Comparison of ENCODE assay signal across 1 cellular context in the genomic region with DNA sequence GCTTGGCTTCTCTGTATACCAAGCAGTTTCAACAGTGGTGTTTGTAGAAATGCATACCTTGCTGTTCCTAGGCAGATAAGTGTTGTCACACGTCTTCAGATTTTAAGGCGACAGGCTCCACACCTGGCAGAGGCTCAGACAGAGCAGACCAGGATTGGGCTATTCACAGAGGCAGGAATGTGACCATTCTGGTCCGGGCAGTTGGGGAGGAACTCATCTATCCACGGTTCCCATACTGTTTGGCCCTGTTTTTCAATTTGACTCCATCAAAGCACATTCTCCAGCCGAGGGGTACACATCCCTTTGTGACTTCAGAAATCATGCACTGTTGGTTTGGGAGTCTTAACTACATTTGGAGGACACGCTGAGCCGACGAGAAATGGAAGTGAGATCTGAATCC.
TF ChIP-seq lines count a peak whose summit lies in the region.

No MANE protein-coding gene starts in this region.

TF ChIP-seq in H1, 55 proteins besides CTCF, POLR2A, EP300 and RAD21:
- TF ChIP-seq GABPA (IDR thresholded peaks at IDR 0.05; ENCODE audit: borderline replicate concordance, insufficient read depth, low read length) (no peak), CBX8 (IDR thresholded peaks at IDR 0.05; ENCODE audit: borderline replicate concordance, low read depth, low read length) (no peak), TAF1 (IDR thresholded peaks at IDR 0.05; ENCODE audit: low read depth, low read length) (peak; percentile 78), TEAD4 (IDR thresholded peaks at IDR 0.05; ENCODE audit: low read depth, low read length) (peak; percentile 99), RXRA (IDR thresholded peaks at IDR 0.05; ENCODE audit: insufficient read depth, low read depth, low read length) (no peak), RBBP5 (IDR thresholded peaks at IDR 0.05; ENCODE audit: borderline replicate concordance, low read depth, low read length) (peak; percentile 99), TBP (IDR thresholded peaks at IDR 0.05; ENCODE audit: low read depth, low read length) (peak; percentile 69; the same call in 1 of the 2 replicates), EGR1 (IDR thresholded peaks at IDR 0.05; ENCODE audit: borderline replicate concordance, low read depth, low read length) (peak; percentile 36; the same call in 1 of the 2 replicates), ASH2L (IDR thresholded peaks at IDR 0.05; ENCODE audit: low read length) (peak; percentile 97), TCF12 (IDR thresholded peaks at IDR 0.05; ENCODE audit: low read depth, low read length) (peak; percentile 99), SAP30 (IDR thresholded peaks at IDR 0.05; ENCODE audit: insufficient read depth, insufficient replicate concordance, low read length) (no peak), CREB1 (IDR thresholded peaks at IDR 0.05) (no peak), BACH1 (IDR thresholded peaks at IDR 0.05; ENCODE audit: low read length) (no peak), POLR2AphosphoS5 (IDR thresholded peaks at IDR 0.05; ENCODE audit: low read depth, low read length) (peak; percentile 83), TAF7 (optimal IDR thresholded peaks at IDR 0.05; ENCODE audit: borderline replicate concordance, low read depth, low read length) (peak; percentile 64), SP1 (IDR thresholded peaks at IDR 0.05; ENCODE audit: low read depth, low read length) (peak; percentile 98), RFX5 (IDR thresholded peaks at IDR 0.05; ENCODE audit: borderline replicate concordance, low read depth, low read length) (peak; percentile 32; the same call in 1 of the 2 replicates), CHD2 (IDR thresholded peaks at IDR 0.05; ENCODE audit: low read length) (peak; percentile 81), MAFK (IDR thresholded peaks at IDR 0.05; ENCODE audit: low read depth, low read length) (peak; percentile 15; the same call in 1 of the 2 replicates), POU5F1 (IDR thresholded peaks at IDR 0.05; ENCODE audit: low read depth, low read length) (no peak), GTF2F1 (IDR thresholded peaks at IDR 0.05; ENCODE audit: borderline replicate concordance, low read depth, low read length) (no peak), HDAC2 (IDR thresholded peaks at IDR 0.05; ENCODE audit: borderline replicate concordance in 1 of 2, low read depth in 2 of 2, low read length in 2 of 2) (peak; percentile 41 to 85; a peak in 2 of 4 replicates), CEBPB (IDR thresholded peaks at IDR 0.05; ENCODE audit: low read depth, low read length) (no peak), KDM4A (IDR thresholded peaks at IDR 0.05; ENCODE audit: low read depth, low read length, severe bottlenecking) (no peak), KDM5A (IDR thresholded peaks at IDR 0.05; ENCODE audit: low read length) (no peak), NANOG (IDR thresholded peaks at IDR 0.05; ENCODE audit: insufficient read depth, low read depth, low read length, poor library complexity, severe bottlenecking) (peak; percentile 59), CBX5 (IDR thresholded peaks at IDR 0.05; ENCODE audit: low read depth, low read length) (no peak), YY1 (IDR thresholded peaks at IDR 0.05; ENCODE audit: low read depth, low read length) (peak; percentile 81), BCL11A (IDR thresholded peaks at IDR 0.05; ENCODE audit: low read depth in 2 of 2, low read length in 2 of 2) (peak; percentile 92 to 95)
- TF ChIP-seq, protein P1, sequence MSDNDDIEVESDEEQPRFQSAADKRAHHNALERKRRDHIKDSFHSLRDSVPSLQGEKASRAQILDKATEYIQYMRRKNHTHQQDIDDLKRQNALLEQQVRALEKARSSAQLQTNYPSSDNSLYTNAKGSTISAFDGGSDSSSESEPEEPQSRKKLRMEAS (IDR thresholded peaks at IDR 0.05) = no peak
- TF ChIP-seq, protein P2, sequence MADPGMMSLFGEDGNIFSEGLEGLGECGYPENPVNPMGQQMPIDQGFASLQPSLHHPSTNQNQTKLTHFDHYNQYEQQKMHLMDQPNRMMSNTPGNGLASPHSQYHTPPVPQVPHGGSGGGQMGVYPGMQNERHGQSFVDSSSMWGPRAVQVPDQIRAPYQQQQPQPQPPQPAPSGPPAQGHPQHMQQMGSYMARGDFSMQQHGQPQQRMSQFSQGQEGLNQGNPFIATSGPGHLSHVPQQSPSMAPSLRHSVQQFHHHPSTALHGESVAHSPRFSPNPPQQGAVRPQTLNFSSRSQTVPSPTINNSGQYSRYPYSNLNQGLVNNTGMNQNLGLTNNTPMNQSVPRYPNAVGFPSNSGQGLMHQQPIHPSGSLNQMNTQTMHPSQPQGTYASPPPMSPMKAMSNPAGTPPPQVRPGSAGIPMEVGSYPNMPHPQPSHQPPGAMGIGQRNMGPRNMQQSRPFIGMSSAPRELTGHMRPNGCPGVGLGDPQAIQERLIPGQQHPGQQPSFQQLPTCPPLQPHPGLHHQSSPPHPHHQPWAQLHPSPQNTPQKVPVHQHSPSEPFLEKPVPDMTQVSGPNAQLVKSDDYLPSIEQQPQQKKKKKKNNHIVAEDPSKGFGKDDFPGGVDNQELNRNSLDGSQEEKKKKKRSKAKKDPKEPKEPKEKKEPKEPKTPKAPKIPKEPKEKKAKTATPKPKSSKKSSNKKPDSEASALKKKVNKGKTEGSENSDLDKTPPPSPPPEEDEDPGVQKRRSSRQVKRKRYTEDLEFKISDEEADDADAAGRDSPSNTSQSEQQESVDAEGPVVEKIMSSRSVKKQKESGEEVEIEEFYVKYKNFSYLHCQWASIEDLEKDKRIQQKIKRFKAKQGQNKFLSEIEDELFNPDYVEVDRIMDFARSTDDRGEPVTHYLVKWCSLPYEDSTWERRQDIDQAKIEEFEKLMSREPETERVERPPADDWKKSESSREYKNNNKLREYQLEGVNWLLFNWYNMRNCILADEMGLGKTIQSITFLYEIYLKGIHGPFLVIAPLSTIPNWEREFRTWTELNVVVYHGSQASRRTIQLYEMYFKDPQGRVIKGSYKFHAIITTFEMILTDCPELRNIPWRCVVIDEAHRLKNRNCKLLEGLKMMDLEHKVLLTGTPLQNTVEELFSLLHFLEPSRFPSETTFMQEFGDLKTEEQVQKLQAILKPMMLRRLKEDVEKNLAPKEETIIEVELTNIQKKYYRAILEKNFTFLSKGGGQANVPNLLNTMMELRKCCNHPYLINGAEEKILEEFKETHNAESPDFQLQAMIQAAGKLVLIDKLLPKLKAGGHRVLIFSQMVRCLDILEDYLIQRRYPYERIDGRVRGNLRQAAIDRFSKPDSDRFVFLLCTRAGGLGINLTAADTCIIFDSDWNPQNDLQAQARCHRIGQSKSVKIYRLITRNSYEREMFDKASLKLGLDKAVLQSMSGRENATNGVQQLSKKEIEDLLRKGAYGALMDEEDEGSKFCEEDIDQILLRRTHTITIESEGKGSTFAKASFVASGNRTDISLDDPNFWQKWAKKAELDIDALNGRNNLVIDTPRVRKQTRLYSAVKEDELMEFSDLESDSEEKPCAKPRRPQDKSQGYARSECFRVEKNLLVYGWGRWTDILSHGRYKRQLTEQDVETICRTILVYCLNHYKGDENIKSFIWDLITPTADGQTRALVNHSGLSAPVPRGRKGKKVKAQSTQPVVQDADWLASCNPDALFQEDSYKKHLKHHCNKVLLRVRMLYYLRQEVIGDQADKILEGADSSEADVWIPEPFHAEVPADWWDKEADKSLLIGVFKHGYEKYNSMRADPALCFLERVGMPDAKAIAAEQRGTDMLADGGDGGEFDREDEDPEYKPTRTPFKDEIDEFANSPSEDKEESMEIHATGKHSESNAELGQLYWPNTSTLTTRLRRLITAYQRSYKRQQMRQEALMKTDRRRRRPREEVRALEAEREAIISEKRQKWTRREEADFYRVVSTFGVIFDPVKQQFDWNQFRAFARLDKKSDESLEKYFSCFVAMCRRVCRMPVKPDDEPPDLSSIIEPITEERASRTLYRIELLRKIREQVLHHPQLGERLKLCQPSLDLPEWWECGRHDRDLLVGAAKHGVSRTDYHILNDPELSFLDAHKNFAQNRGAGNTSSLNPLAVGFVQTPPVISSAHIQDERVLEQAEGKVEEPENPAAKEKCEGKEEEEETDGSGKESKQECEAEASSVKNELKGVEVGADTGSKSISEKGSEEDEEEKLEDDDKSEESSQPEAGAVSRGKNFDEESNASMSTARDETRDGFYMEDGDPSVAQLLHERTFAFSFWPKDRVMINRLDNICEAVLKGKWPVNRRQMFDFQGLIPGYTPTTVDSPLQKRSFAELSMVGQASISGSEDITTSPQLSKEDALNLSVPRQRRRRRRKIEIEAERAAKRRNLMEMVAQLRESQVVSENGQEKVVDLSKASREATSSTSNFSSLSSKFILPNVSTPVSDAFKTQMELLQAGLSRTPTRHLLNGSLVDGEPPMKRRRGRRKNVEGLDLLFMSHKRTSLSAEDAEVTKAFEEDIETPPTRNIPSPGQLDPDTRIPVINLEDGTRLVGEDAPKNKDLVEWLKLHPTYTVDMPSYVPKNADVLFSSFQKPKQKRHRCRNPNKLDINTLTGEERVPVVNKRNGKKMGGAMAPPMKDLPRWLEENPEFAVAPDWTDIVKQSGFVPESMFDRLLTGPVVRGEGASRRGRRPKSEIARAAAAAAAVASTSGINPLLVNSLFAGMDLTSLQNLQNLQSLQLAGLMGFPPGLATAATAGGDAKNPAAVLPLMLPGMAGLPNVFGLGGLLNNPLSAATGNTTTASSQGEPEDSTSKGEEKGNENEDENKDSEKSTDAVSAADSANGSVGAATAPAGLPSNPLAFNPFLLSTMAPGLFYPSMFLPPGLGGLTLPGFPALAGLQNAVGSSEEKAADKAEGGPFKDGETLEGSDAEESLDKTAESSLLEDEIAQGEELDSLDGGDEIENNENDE (IDR thresholded peaks at IDR 0.05; ENCODE audit: insufficient replicate concordance, low read length) = peak; percentile 82
- TF ChIP-seq, protein P3, sequence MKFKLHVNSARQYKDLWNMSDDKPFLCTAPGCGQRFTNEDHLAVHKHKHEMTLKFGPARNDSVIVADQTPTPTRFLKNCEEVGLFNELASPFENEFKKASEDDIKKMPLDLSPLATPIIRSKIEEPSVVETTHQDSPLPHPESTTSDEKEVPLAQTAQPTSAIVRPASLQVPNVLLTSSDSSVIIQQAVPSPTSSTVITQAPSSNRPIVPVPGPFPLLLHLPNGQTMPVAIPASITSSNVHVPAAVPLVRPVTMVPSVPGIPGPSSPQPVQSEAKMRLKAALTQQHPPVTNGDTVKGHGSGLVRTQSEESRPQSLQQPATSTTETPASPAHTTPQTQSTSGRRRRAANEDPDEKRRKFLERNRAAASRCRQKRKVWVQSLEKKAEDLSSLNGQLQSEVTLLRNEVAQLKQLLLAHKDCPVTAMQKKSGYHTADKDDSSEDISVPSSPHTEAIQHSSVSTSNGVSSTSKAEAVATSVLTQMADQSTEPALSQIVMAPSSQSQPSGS (IDR thresholded peaks at IDR 0.05; ENCODE audit: low read length) = peak; percentile 87
- TF ChIP-seq, protein P4, sequence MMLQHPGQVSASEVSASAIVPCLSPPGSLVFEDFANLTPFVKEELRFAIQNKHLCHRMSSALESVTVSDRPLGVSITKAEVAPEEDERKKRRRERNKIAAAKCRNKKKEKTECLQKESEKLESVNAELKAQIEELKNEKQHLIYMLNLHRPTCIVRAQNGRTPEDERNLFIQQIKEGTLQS (IDR thresholded peaks at IDR 0.05; ENCODE audit: insufficient read depth, low read depth, low read length) = no peak
- TF ChIP-seq, protein P5, sequence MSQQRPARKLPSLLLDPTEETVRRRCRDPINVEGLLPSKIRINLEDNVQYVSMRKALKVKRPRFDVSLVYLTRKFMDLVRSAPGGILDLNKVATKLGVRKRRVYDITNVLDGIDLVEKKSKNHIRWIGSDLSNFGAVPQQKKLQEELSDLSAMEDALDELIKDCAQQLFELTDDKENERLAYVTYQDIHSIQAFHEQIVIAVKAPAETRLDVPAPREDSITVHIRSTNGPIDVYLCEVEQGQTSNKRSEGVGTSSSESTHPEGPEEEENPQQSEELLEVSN (IDR thresholded peaks at IDR 0.05) = no peak
TF ChIP-seq in H1: peak in this region for 19.
